In genomic region chr4:184343400-184344177, GRCh38 we compare ENCODE assay signal across 8 cellular contexts.
DNase-seq lines count a peak whose midpoint lies in the region; ATAC-seq and TF ChIP-seq lines count a peak whose summit lies in the region.

No MANE protein-coding gene starts in this region.

- no peak for TF ChIP-seq CTCF in activated CD8-positive, alpha-beta T cell treated with anti-CD3 and anti-CD28 coated beads for 36 hours (IDR thresholded peaks at IDR 0.05)
- TF ChIP-seq CTCF in lower lobe of right lung (IDR thresholded peaks at IDR 0.05): no peak

- H3K4me3 ChIP-seq in endocrine pancreas (ENCODE audit: control insufficient read depth, insufficient read depth, low read length) (peak overlapping the region; percentile 60), lower lobe of right lung (peak overlapping the region; percentile 64)

- H3K27me3 ChIP-seq in endocrine pancreas (ENCODE audit: control insufficient read depth, insufficient read depth, low read length) (no peaks in the 10 kb centered on the region), lower lobe of right lung (ENCODE audit: low read depth) (no peaks in the 10 kb centered on the region)

- no peaks in the 10 kb centered on the region for H3K36me3 ChIP-seq in endocrine pancreas (ENCODE audit: control insufficient read depth, insufficient read depth, low read length)
- no peaks in the 10 kb centered on the region for H3K36me3 ChIP-seq in lower lobe of right lung

- ATAC-seq in GM18907 (IDR thresholded peaks at IDR 0.05; ENCODE audit: unreplicated experiment): peak; percentile 56
- ATAC-seq in HG03378 (IDR thresholded peaks at IDR 0.05; ENCODE audit: unreplicated experiment): peak; percentile 40
- ATAC-seq in activated CD8-positive, alpha-beta T cell treated with anti-CD3 and anti-CD28 coated beads for 36 hours: peak; percentile 87
- peak; percentile 81 to 89 for ATAC-seq in lower lobe of right lung

- H3K9ac ChIP-seq in endocrine pancreas (ENCODE audit: control insufficient read depth, insufficient read depth, low read length): no peak overlapping the region

- H3K4me1 ChIP-seq in endocrine pancreas (ENCODE audit: control insufficient read depth, insufficient read depth, low read length) (no peaks in the 10 kb centered on the region), lower lobe of right lung (peaks cover 45% of the 10 kb centered on the region)

- DNase-seq in AG08396 (ENCODE audit: low spot score) (peak; percentile 83), NCI-H526 (lab: John Stamatoyannopoulos, UW) (peak; percentile 78 to 79), lower lobe of right lung (peak; percentile 75)
- peak; percentile 64 for DNase-seq in activated CD8-positive, alpha-beta T cell treated with anti-CD3 and anti-CD28 coated beads for 36 hours
- peak; percentile 14 for DNase-seq in stimulated activated CD8-positive, alpha-beta memory T cell treated with anti-CD3 and anti-CD28 coated beads, Interleukin-12 subunit alpha, Interleukin-12 subunit beta, amount 100 ng/mL, for 4 hours (ENCODE audit: low read depth)

- no peaks in the 10 kb centered on the region for H3K9me3 ChIP-seq in endocrine pancreas (ENCODE audit: control insufficient read depth, low read length)
- H3K9me3 ChIP-seq in lower lobe of right lung: no peaks in the 10 kb centered on the region

- CTCF ChIA-PET in activated CD8-positive, alpha-beta T cell treated with anti-CD3 and anti-CD28 coated beads for 36 hours (lab: Charles Lee): interaction anchor here (0.9 to 1.8 kb wide), 6 partner anchors 13 to 79 kb away, joined by 3 to 5 read pairs (median 3); no protein-coding TSS in a partner anchor

- H3K9me3 Mint-ChIP-seq in activated CD8-positive, alpha-beta T cell treated with anti-CD3 and anti-CD28 coated beads for 36 hours: no peaks in the 10 kb centered on the region

- peak overlapping the region; percentile 70 for H3K27ac ChIP-seq in lower lobe of right lung

- H3K27me3 Mint-ChIP-seq in activated CD8-positive, alpha-beta T cell treated with anti-CD3 and anti-CD28 coated beads for 36 hours: peaks cover 2% of the 10 kb centered on the region

- peaks cover 19% of the 10 kb centered on the region for H3K4me1 Mint-ChIP-seq in activated CD8-positive, alpha-beta T cell treated with anti-CD3 and anti-CD28 coated beads for 36 hours (ENCODE audit: low read depth)

- H3K4me3 Mint-ChIP-seq in activated CD8-positive, alpha-beta T cell treated with anti-CD3 and anti-CD28 coated beads for 36 hours: peak overlapping the region; percentile 78

- POLR2A ChIA-PET in activated CD8-positive, alpha-beta T cell treated with anti-CD3 and anti-CD28 coated beads for 36 hours (lab: Charles Lee): interaction anchor here (0.8 to 1.3 kb wide), 3 partner anchors 9 to 104 kb away, joined by 3 read pairs; no protein-coding TSS in a partner anchor

- intact Hi-C loops in activated CD8-positive, alpha-beta T cell treated with anti-CD3 and anti-CD28 coated beads for 36 hours (cut with micrococcal nuclease): no loop called here
- intact Hi-C loops in lower lobe of right lung (cut with DNase I): no loop called here

- H3K27ac Mint-ChIP-seq in activated CD8-positive, alpha-beta T cell treated with anti-CD3 and anti-CD28 coated beads for 36 hours: peak overlapping the region; percentile 60

- no peaks in the 10 kb centered on the region for H3K36me3 Mint-ChIP-seq in activated CD8-positive, alpha-beta T cell treated with anti-CD3 and anti-CD28 coated beads for 36 hours (ENCODE audit: low read depth)

Comparison
In these comparisons a context has a peak if more than half of its experiments do, and no peak if none do; other contexts are left out.
1. Peak in every context shown above with its lines: DNase-seq, ATAC-seq, H3K4me3 ChIP-seq and H3K27ac ChIP-seq.
2. DNase-seq: peak in every context shown above with its lines; median percentile 83 in AG08396; 78 in NCI-H526; 75 in lower lobe of right lung; 64 in activated CD8-positive, alpha-beta T cell treated with anti-CD3 and anti-CD28 coated beads for 36 hours; 14 in stimulated activated CD8-positive, alpha-beta memory T cell treated with anti-CD3 and anti-CD28 coated beads, Interleukin-12 subunit alpha, Interleukin-12 subunit beta, amount 100 ng/mL, for 4 hours.